Comparison of ENCODE assay signal across 8 cellular contexts in genomic region chr10:110354322-110354766, GRCh38. TPM values are rescaled to one million over a fixed set of nuclear protein-coding genes. Genes with fewer than 3 reads are reported as not detected.
DNase-seq lines count a peak whose midpoint lies in the region; ATAC-seq and TF ChIP-seq lines count a peak whose summit lies in the region.

No MANE protein-coding gene starts in this region.

- TF ChIP-seq CTCF in fibroblast of mammary gland (conservative IDR thresholded peaks at IDR 0.05; ENCODE audit: control insufficient read depth, insufficient read depth, low read depth, low read length) (peak; percentile 93), neural crest cell (conservative IDR thresholded peaks at IDR 0.05) (peak; percentile 75)

- ATAC-seq in HG02885 (IDR thresholded peaks at IDR 0.05; ENCODE audit: poor library complexity, unreplicated experiment) (peak; percentile 25), HG03460 (IDR thresholded peaks at IDR 0.05; ENCODE audit: unreplicated experiment) (no peak)

- no peaks in the 10 kb centered on the region for H3K9me3 Mint-ChIP-seq in activated T-cell treated with anti-CD3 and anti-CD28 coated beads, Interleukin-2, amount 50 U/mL, for 24 hours
- no peaks in the 10 kb centered on the region for H3K9me3 Mint-ChIP-seq in neural crest cell
- no peaks in the 10 kb centered on the region for H3K9me3 Mint-ChIP-seq in stimulated activated naive CD8-positive, alpha-beta T cell treated with anti-CD3 and anti-CD28 coated beads, Interleukin-15, Interleukin-2, amounts not matched to agents 100 ng/mL and 50 ng/mL, for 24 hours

- H3K4me3 Mint-ChIP-seq in activated T-cell treated with anti-CD3 and anti-CD28 coated beads, Interleukin-2, amount 50 U/mL, for 24 hours: peak overlapping the region; percentile 74
- no peak overlapping the region for H3K4me3 Mint-ChIP-seq in neural crest cell
- peak overlapping the region; percentile 49 for H3K4me3 Mint-ChIP-seq in stimulated activated naive CD8-positive, alpha-beta T cell treated with anti-CD3 and anti-CD28 coated beads, Interleukin-15, Interleukin-2, amounts not matched to agents 100 ng/mL and 50 ng/mL, for 24 hours

- H3K27me3 Mint-ChIP-seq in activated T-cell treated with anti-CD3 and anti-CD28 coated beads, Interleukin-2, amount 50 U/mL, for 24 hours: no peaks in the 10 kb centered on the region
- H3K27me3 Mint-ChIP-seq in neural crest cell (ENCODE audit: low read depth): peaks cover 13% of the 10 kb centered on the region
- peaks cover 10% of the 10 kb centered on the region for H3K27me3 Mint-ChIP-seq in stimulated activated naive CD8-positive, alpha-beta T cell treated with anti-CD3 and anti-CD28 coated beads, Interleukin-15, Interleukin-2, amounts not matched to agents 100 ng/mL and 50 ng/mL, for 24 hours

- H3K36me3 Mint-ChIP-seq in activated T-cell treated with anti-CD3 and anti-CD28 coated beads, Interleukin-2, amount 50 U/mL, for 24 hours (ENCODE audit: low read depth): no peaks in the 10 kb centered on the region
- H3K36me3 Mint-ChIP-seq in neural crest cell (ENCODE audit: low read depth): no peaks in the 10 kb centered on the region
- no peaks in the 10 kb centered on the region for H3K36me3 Mint-ChIP-seq in stimulated activated naive CD8-positive, alpha-beta T cell treated with anti-CD3 and anti-CD28 coated beads, Interleukin-15, Interleukin-2, amounts not matched to agents 100 ng/mL and 50 ng/mL, for 24 hours (ENCODE audit: low read depth)

- DNase-seq in EH (ENCODE audit: low read depth) (peak; percentile 87), OCI-M1 (lab: John Stamatoyannopoulos, UW) (peak; percentile 91), fibroblast of mammary gland (ENCODE audit: low read depth) (peak; percentile 94), neural crest cell (ENCODE audit: low read depth, low spot score) (peak; percentile 80)
- DNase-seq in activated T-cell treated with anti-CD3 and anti-CD28 coated beads, Interleukin-2, amount 50 U/mL, for 24 hours: peak; percentile 83

- no peak overlapping the region for H3K4me3 ChIP-seq in fibroblast of mammary gland (ENCODE audit: control insufficient read depth, low read depth, low read length)

- H3K27ac Mint-ChIP-seq in activated T-cell treated with anti-CD3 and anti-CD28 coated beads, Interleukin-2, amount 50 U/mL, for 24 hours: peak overlapping the region; percentile 99
- H3K27ac Mint-ChIP-seq in neural crest cell (ENCODE audit: unreplicated experiment): no peak overlapping the region
- peak overlapping the region; percentile 87 for H3K27ac Mint-ChIP-seq in stimulated activated naive CD8-positive, alpha-beta T cell treated with anti-CD3 and anti-CD28 coated beads, Interleukin-15, Interleukin-2, amounts not matched to agents 100 ng/mL and 50 ng/mL, for 24 hours

- H3K4me1 Mint-ChIP-seq in activated T-cell treated with anti-CD3 and anti-CD28 coated beads, Interleukin-2, amount 50 U/mL, for 24 hours (ENCODE audit: low read depth): peaks cover 78% of the 10 kb centered on the region
- peaks cover 12% of the 10 kb centered on the region for H3K4me1 Mint-ChIP-seq in neural crest cell
- peaks cover 73% of the 10 kb centered on the region for H3K4me1 Mint-ChIP-seq in stimulated activated naive CD8-positive, alpha-beta T cell treated with anti-CD3 and anti-CD28 coated beads, Interleukin-15, Interleukin-2, amounts not matched to agents 100 ng/mL and 50 ng/mL, for 24 hours (ENCODE audit: low read depth)

RNA-seq across cellular contexts. Expression of gene SMNDC1, which starts 49.6 kb away (rescaled TPM):
- 46.5 and 48.1 TPM in 2 replicates for total RNA-seq in neural crest cell
